28 cellular contexts compared by ENCODE assay signal in the genomic region with DNA sequence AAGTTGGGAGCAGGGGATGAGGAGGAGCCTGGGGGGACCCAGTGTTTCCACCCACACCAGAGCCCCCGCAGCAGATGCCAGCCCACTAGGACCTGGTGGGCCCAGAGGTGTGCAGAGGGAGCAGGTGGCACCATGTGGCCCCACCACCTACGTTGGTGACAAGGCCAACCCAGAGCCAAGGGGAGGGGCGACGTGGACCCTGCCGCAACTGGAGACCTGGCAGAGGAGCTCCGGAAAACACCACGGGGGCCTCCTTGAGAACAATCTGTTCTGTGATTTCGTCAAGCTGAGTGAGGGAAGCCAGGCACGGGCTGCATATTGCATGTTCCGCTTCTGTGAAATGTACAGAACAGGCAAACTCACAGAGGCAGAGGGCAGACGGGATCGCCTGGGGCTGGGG. TPM values are rescaled to one million over a fixed set of nuclear protein-coding genes. Genes with fewer than 3 reads are reported as not detected.
DNase-seq lines count a peak whose midpoint lies in the region; ATAC-seq, FAIRE-seq and TF ChIP-seq lines count a peak whose summit lies in the region.
"Had no signal": no experiment of that assay in that cellular context is flagged by ENCODE, and none has a peak within 500 bp of the region (broad histone marks: within the 10 kb centered on the region; RNA-seq: fewer than 3 reads in every experiment).

No MANE protein-coding gene starts in this region.

- no peak overlapping the region for H3K4me3 ChIP-seq in lower lobe of right lung
- H3K4me3 ChIP-seq: BLaER1 treated with 17β-estradiol and CSF1 and Interleukin-3, amounts not matched to agents 10 nM and 100 nM; upper lobe of left lung had no signal

- no peaks in the 10 kb centered on the region for H3K9me3 Mint-ChIP-seq in natural killer cell treated with Interleukin-12 subunit alpha and Interleukin-12 subunit beta and Interleukin-15 and Interleukin-18, amount 100 ng/mL, for 72 hours
- no peaks in the 10 kb centered on the region for H3K9me3 Mint-ChIP-seq in natural killer cell

- peak; percentile 41 for DNase-seq in natural killer cell treated with Interleukin-12 subunit alpha and Interleukin-12 subunit beta and Interleukin-15 and Interleukin-18, amount 100 ng/mL, for 72 hours (ENCODE audit: low spot score)
- no peak for DNase-seq in natural killer cell
- peak; percentile 79 for DNase-seq in amniotic epithelial cell (ENCODE audit: low read depth)
- peak; percentile 31 for DNase-seq in lower lobe of right lung
- DNase-seq in frontal cortex (ENCODE audit: low spot score in 2 of 2) = no peak
- no peak for DNase-seq in NCI-H1092 treated with DMSO at 0.1 percent for 48 hours (lab: John Stamatoyannopoulos, UW)
- no peak for DNase-seq in AG20443 (ENCODE audit: low spot score)
- DNase-seq: activated gamma-delta T cell; activated T-cell treated with anti-CD3 and anti-CD28 coated beads, Interleukin-2, amount 50 U/mL, for 1 hour; Caco-2; DND-41; effector CD4-positive, alpha-beta T cell; H7; NCI-H1105; NCI-H1930; NCI-H226; NCI-H748 treated with DMSO at 0.1 percent for 48 hours; occipital lobe; retina; stimulated activated CD4-positive, alpha-beta T cell treated with anti-CD3 and anti-CD28 coated beads, Interleukin-4, amount 100 ng/mL, for 1 hour; T-helper 17 cell had no signal

- no peaks in the 10 kb centered on the region for H3K27me3 Mint-ChIP-seq in natural killer cell treated with Interleukin-12 subunit alpha and Interleukin-12 subunit beta and Interleukin-15 and Interleukin-18, amount 100 ng/mL, for 72 hours
- no peaks in the 10 kb centered on the region for H3K27me3 Mint-ChIP-seq in natural killer cell (ENCODE audit: low read depth in 2 of 2)

- H3K4me1 Mint-ChIP-seq in natural killer cell treated with Interleukin-12 subunit alpha and Interleukin-12 subunit beta and Interleukin-15 and Interleukin-18, amount 100 ng/mL, for 72 hours (ENCODE audit: low read depth in 2 of 2) = no peaks in the 10 kb centered on the region
- H3K4me1 Mint-ChIP-seq in natural killer cell = no peaks in the 10 kb centered on the region

- no peak overlapping the region for H3K4me3 Mint-ChIP-seq in natural killer cell treated with Interleukin-12 subunit alpha and Interleukin-12 subunit beta and Interleukin-15 and Interleukin-18, amount 100 ng/mL, for 72 hours
- no peak overlapping the region for H3K4me3 Mint-ChIP-seq in natural killer cell
- H3K4me3 Mint-ChIP-seq: T-helper 17 cell had no signal

- TF ChIP-seq CTCF in natural killer cell (IDR thresholded peaks at IDR 0.05) (no peak), lower lobe of right lung (IDR thresholded peaks at IDR 0.05) (no peak)

- FAIRE-seq in frontal cortex (lab: Jason Lieb, UNC) = no peak
- FAIRE-seq: colon had no signal

- no peaks in the 10 kb centered on the region for H3K9me3 ChIP-seq in lower lobe of right lung
- H3K9me3 ChIP-seq: BLaER1 treated with 17β-estradiol and CSF1 and Interleukin-3, amounts not matched to agents 10 nM and 100 nM; Caco-2; upper lobe of left lung had no signal

- no peaks in the 10 kb centered on the region for H3K36me3 ChIP-seq in lower lobe of right lung
- H3K36me3 ChIP-seq: BLaER1 treated with 17β-estradiol and CSF1 and Interleukin-3, amounts not matched to agents 10 nM and 100 nM; upper lobe of left lung had no signal

- no peak for ATAC-seq in natural killer cell treated with Interleukin-12 subunit alpha and Interleukin-12 subunit beta and Interleukin-15 and Interleukin-18, amount 100 ng/mL, for 72 hours
- no peak for ATAC-seq in natural killer cell
- ATAC-seq in lower lobe of right lung = no peak
- no peak for ATAC-seq in GM21825 (IDR thresholded peaks at IDR 0.05; ENCODE audit: unreplicated experiment)
- ATAC-seq: left colon, SK-N-SH treated with all-trans-retinoic acid at 6 μM for 48 hours, T-helper 17 cell had no signal

- H3K27ac Mint-ChIP-seq in natural killer cell treated with Interleukin-12 subunit alpha and Interleukin-12 subunit beta and Interleukin-15 and Interleukin-18, amount 100 ng/mL, for 72 hours = no peak overlapping the region
- no peak overlapping the region for H3K27ac Mint-ChIP-seq in natural killer cell

- peaks cover 3% of the 10 kb centered on the region for H3K27me3 ChIP-seq in lower lobe of right lung (ENCODE audit: low read depth)
- H3K27me3 ChIP-seq: BLaER1 treated with 17β-estradiol and CSF1 and Interleukin-3, amounts not matched to agents 10 nM and 100 nM; upper lobe of left lung had no signal

- intact Hi-C loops in natural killer cell (cut with micrococcal nuclease) = no loop called here
- intact Hi-C loops in lower lobe of right lung (cut with DNase I) = no loop called here

- no peak overlapping the region for H3K27ac ChIP-seq in lower lobe of right lung
- H3K27ac ChIP-seq: epithelial cell of prostate, upper lobe of left lung had no signal

- H3K36me3 Mint-ChIP-seq in natural killer cell treated with Interleukin-12 subunit alpha and Interleukin-12 subunit beta and Interleukin-15 and Interleukin-18, amount 100 ng/mL, for 72 hours = no peaks in the 10 kb centered on the region
- no peaks in the 10 kb centered on the region for H3K36me3 Mint-ChIP-seq in natural killer cell

- peaks cover 4% of the 10 kb centered on the region for H3K4me1 ChIP-seq in lower lobe of right lung
- H3K4me1 ChIP-seq: Caco-2 had no signal

RNA-seq across cellular contexts. Expression of a gene that starts 49.1 kb away (rescaled TPM):
- total RNA-seq in natural killer cell treated with Interleukin-12 subunit alpha and Interleukin-12 subunit beta and Interleukin-15 and Interleukin-18, amount 100 ng/mL, for 72 hours = 1 to 10 TPM; 1.2 to 1.8 TPM
- total RNA-seq in natural killer cell = 1 to 10 TPM in 1 of 3 donors, under 1 TPM in 2; 0.79 to 1.4 (median 0.94) TPM
- 14.7 TPM for total RNA-seq in lower lobe of right lung
- 38.7 TPM for total RNA-seq in frontal cortex

Comparison
In these comparisons a context has a peak if more than half of its experiments do, and no peak if none do; other contexts are left out.
1. DNase-seq: peak in natural killer cell treated with Interleukin-12 subunit alpha and Interleukin-12 subunit beta and Interleukin-15 and Interleukin-18, amount 100 ng/mL, for 72 hours (single experiment), amniotic epithelial cell (single experiment) and lower lobe of right lung (single experiment); none in natural killer cell (single experiment), frontal cortex (0 of 2), NCI-H1092 treated with DMSO at 0.1 percent for 48 hours (single experiment) and AG20443 (single experiment).